In the genomic region with DNA sequence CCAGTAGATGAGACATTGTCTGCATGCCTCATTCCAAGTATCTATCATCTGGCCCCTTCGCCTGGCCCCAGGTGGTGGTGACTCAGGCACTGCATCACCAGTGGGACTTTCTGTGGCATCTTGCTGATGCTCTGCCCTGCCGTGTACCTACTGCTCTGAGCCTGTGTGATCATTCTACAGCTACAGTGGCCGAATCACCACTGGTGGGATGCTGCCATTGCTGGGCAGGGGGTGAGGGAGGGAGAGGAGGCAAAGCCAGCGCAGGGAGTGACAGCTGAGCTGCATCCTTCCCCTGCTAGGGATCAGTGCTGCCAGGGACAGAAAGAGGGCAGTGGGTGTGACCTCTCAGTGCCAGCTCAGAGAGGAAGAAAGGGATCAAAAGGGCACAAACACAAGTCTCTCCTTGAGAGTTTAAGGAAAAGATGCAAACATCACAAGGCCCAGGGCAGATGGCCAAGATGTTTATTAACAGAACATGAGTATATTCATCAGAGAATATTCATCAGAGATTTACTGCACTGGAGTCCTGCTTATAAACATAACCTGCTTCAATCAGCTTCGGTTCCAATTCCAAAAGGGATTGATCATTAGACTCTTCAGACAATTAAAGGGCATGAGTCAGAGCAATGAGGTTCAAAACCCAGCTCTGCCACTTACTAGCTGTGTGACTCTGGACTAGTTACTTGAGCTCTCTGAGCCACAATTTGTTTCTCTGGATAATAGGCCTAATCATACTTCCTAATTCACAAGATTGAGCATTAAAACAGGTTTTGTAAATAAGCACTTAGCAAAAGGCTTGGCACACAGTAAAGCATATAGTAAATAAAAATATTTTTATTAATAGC, we compare ENCODE assay signal across 8 cellular contexts.
DNase-seq lines count a peak whose midpoint lies in the region; ATAC-seq, FAIRE-seq and TF ChIP-seq lines count a peak whose summit lies in the region.

No MANE protein-coding gene starts in this region.

- H3K4me1 Mint-ChIP-seq in T-helper 17 cell (no peaks in the 10 kb centered on the region), glutamatergic neuron (ENCODE audit: low read depth, unreplicated experiment) (peaks cover 4% of the 10 kb centered on the region)

- TF ChIP-seq POLR2A in GM12891 (IDR thresholded peaks at IDR 0.05; ENCODE audit: low read depth, low read length) = no peak

- H3K36me3 Mint-ChIP-seq in T-helper 17 cell (ENCODE audit: low read depth) (no peaks in the 10 kb centered on the region), glutamatergic neuron (ENCODE audit: unreplicated experiment) (no peaks in the 10 kb centered on the region)

- FAIRE-seq in GM12891 (lab: Jason Lieb, UNC) = no peak

- peak; percentile 53 for ATAC-seq in GM21529 (IDR thresholded peaks at IDR 0.05; ENCODE audit: unreplicated experiment)
- ATAC-seq in T-helper 17 cell = peak; percentile 48
- no peak for ATAC-seq in GM21526 (IDR thresholded peaks at IDR 0.05; ENCODE audit: low FRiP score, unreplicated experiment)

- no peaks in the 10 kb centered on the region for H3K27me3 Mint-ChIP-seq in T-helper 17 cell
- peaks cover 6% of the 10 kb centered on the region for H3K27me3 Mint-ChIP-seq in glutamatergic neuron (ENCODE audit: unreplicated experiment)

- TF ChIP-seq CTCF in glutamatergic neuron (IDR thresholded peaks at IDR 0.05; ENCODE audit: partially characterized antibody, unreplicated experiment) = no peak

- H3K4me3 Mint-ChIP-seq in T-helper 17 cell = no peak overlapping the region
- H3K4me3 Mint-ChIP-seq in glutamatergic neuron (ENCODE audit: unreplicated experiment) = no peak overlapping the region

- no peak for DNase-seq in T-helper 17 cell
- DNase-seq in effector CD4-positive, alpha-beta T cell = peak; percentile 3
- DNase-seq in stimulated activated CD8-positive, alpha-beta memory T cell treated with anti-CD3 and anti-CD28 coated beads, Interleukin-12 subunit alpha, Interleukin-12 subunit beta, amount 100 ng/mL, for 24 hours (ENCODE audit: extremely low read depth) = peak; percentile 66
- DNase-seq in GM12891 (ENCODE audit: insufficient read length, low spot score) = no peak
- no peak for DNase-seq in glutamatergic neuron
- no peak for DNase-seq in NCI-H748 (lab: John Stamatoyannopoulos, UW; ENCODE audit: unreplicated experiment)

- H3K27ac Mint-ChIP-seq in T-helper 17 cell (no peak overlapping the region), glutamatergic neuron (ENCODE audit: unreplicated experiment) (no peak overlapping the region)

- no peaks in the 10 kb centered on the region for H3K9me3 Mint-ChIP-seq in glutamatergic neuron (ENCODE audit: unreplicated experiment)

- H3K9me3 ChIP-seq in T-helper 17 cell (ENCODE audit: control insufficient read depth, low read length, poor library complexity, severe bottlenecking) = no peaks in the 10 kb centered on the region

TF ChIP-seq in GM12891, 5 proteins besides CTCF, POLR2A, EP300 and RAD21:
- TF ChIP-seq PAX5 (IDR thresholded peaks at IDR 0.05; ENCODE audit: insufficient read depth, low read length, severe bottlenecking) (no peak), SPI1 (IDR thresholded peaks at IDR 0.05; ENCODE audit: low read depth, low read length) (no peak), POU2F2 (IDR thresholded peaks at IDR 0.05; ENCODE audit: low read depth, low read length) (no peak), POLR2AphosphoS5 (IDR thresholded peaks at IDR 0.05; ENCODE audit: low read depth, low read length) (no peak), TAF1 (IDR thresholded peaks at IDR 0.05; ENCODE audit: low read depth, low read length) (no peak)

Comparison
In these comparisons a context has a peak if more than half of its experiments do, and no peak if none do; other contexts are left out.
1. DNase-seq: peak in effector CD4-positive, alpha-beta T cell (single experiment) and stimulated activated CD8-positive, alpha-beta memory T cell treated with anti-CD3 and anti-CD28 coated beads, Interleukin-12 subunit alpha, Interleukin-12 subunit beta, amount 100 ng/mL, for 24 hours (single experiment); none in T-helper 17 cell (0 of 3), GM12891 (single experiment), glutamatergic neuron (single experiment) and NCI-H748 (single experiment).